Comparison of ENCODE assay signal across 8 cellular contexts in the genomic region with DNA sequence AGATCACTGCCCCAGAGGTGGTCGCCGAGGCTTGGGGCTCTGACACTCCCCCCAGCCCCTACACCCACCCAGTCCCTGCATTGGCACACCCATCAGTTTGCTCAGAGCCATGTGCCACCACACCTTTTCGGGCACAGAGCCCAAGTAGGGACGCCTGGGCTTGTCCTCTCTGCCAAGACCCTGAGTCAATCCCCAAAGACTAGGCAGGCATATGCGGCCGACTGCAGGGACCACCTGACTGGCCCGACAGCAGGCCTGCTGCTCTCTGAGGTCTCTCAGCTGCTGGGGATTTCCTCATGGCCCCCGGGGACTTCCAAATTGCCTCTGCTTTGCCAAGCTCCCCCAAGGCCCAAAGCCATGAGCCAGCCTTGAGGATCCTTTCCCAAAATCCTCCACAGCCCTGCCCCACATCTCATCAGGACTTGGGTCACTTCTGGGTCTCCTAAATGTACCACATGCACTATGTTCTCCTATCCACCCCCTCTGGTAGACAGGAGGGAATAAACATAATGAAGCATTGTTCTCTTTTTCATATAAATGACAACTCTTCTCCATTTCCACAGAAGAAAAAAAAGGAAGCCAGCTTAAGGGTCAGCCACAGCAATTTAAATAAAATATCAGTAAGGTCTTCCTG. TPM values are rescaled to one million over a fixed set of nuclear protein-coding genes. Genes with fewer than 3 reads are reported as not detected.
DNase-seq lines count a peak whose midpoint lies in the region; ATAC-seq and TF ChIP-seq lines count a peak whose summit lies in the region.

No MANE protein-coding gene starts in this region.

- no peaks in the 10 kb centered on the region for H3K9me3 ChIP-seq in BLaER1

- H3K9ac ChIP-seq in BLaER1, result peak overlapping the region; percentile 72

- peak overlapping the region; percentile 92 for H3K4me2 ChIP-seq in BLaER1

- H3K4me3 Mint-ChIP-seq in glutamatergic neuron (ENCODE audit: unreplicated experiment), result peak overlapping the region; percentile 48
- peak overlapping the region; percentile 85 for H3K4me3 Mint-ChIP-seq in stimulated activated memory B cell treated with anti-CD40 and anti-IgM and Interleukin-4, amounts not matched to agents 10 μg/mL and 1 μg/mL and 100 μg/mL, for 72 hours

- peaks cover 9% of the 10 kb centered on the region for H3K9me3 Mint-ChIP-seq in glutamatergic neuron (ENCODE audit: unreplicated experiment)
- no peaks in the 10 kb centered on the region for H3K9me3 Mint-ChIP-seq in stimulated activated memory B cell treated with anti-CD40 and anti-IgM and Interleukin-4, amounts not matched to agents 10 μg/mL and 1 μg/mL and 100 μg/mL, for 72 hours

- no peaks in the 10 kb centered on the region for H3K27me3 ChIP-seq in BLaER1

- H4K20me1 ChIP-seq in BLaER1, result peaks cover 14% of the 10 kb centered on the region; the same call in 1 of the 2 replicates

- H3K4me3 ChIP-seq in BLaER1, result peak overlapping the region; percentile 64
- peak overlapping the region; percentile 52 for H3K4me3 ChIP-seq in WI38 (ENCODE audit: low read depth, low read length)

- no peak for TF ChIP-seq CTCF in WI38 (IDR thresholded peaks at IDR 0.05; ENCODE audit: low read depth, low read length)
- TF ChIP-seq CTCF in glutamatergic neuron (IDR thresholded peaks at IDR 0.05; ENCODE audit: partially characterized antibody, unreplicated experiment), result no peak

- H3K36me3 ChIP-seq in BLaER1, result 0 out of 2 replicates have a peak, but pooled peaks cover 6% of the 10 kb centered on the region

- H3K27me3 Mint-ChIP-seq in glutamatergic neuron (ENCODE audit: unreplicated experiment), result peaks cover 19% of the 10 kb centered on the region
- no peaks in the 10 kb centered on the region for H3K27me3 Mint-ChIP-seq in stimulated activated memory B cell treated with anti-CD40 and anti-IgM and Interleukin-4, amounts not matched to agents 10 μg/mL and 1 μg/mL and 100 μg/mL, for 72 hours

- H3K4me1 Mint-ChIP-seq in glutamatergic neuron (ENCODE audit: low read depth, unreplicated experiment), result peaks cover 48% of the 10 kb centered on the region
- peaks cover 60% of the 10 kb centered on the region for H3K4me1 Mint-ChIP-seq in stimulated activated memory B cell treated with anti-CD40 and anti-IgM and Interleukin-4, amounts not matched to agents 10 μg/mL and 1 μg/mL and 100 μg/mL, for 72 hours

- H3K36me3 Mint-ChIP-seq in glutamatergic neuron (ENCODE audit: unreplicated experiment), result peaks cover 10% of the 10 kb centered on the region
- no peaks in the 10 kb centered on the region for H3K36me3 Mint-ChIP-seq in stimulated activated memory B cell treated with anti-CD40 and anti-IgM and Interleukin-4, amounts not matched to agents 10 μg/mL and 1 μg/mL and 100 μg/mL, for 72 hours

- H3K4me1 ChIP-seq in BLaER1, result peaks cover 72% of the 10 kb centered on the region

- ATAC-seq in GM21723 (IDR thresholded peaks at IDR 0.05; ENCODE audit: unreplicated experiment), result peak; percentile 14
- peak; percentile 69 for ATAC-seq in stimulated activated memory B cell treated with anti-CD40 and anti-IgM and Interleukin-4, amounts not matched to agents 10 μg/mL and 1 μg/mL and 100 μg/mL, for 72 hours
- ATAC-seq in GM19395 (IDR thresholded peaks at IDR 0.05; ENCODE audit: unreplicated experiment), result no peak
- ATAC-seq in HG03354 (IDR thresholded peaks at IDR 0.05; ENCODE audit: poor library complexity, severe bottlenecking, unreplicated experiment), result no peak

- peak overlapping the region; percentile 75 for H3K27ac ChIP-seq in BLaER1

- peak overlapping the region; percentile 92 for H3K27ac Mint-ChIP-seq in glutamatergic neuron (ENCODE audit: unreplicated experiment)
- H3K27ac Mint-ChIP-seq in stimulated activated memory B cell treated with anti-CD40 and anti-IgM and Interleukin-4, amounts not matched to agents 10 μg/mL and 1 μg/mL and 100 μg/mL, for 72 hours, result peak overlapping the region; percentile 97

- peak; percentile 76 for DNase-seq in glutamatergic neuron
- no peak for DNase-seq in NK-92 treated with Interleukin-12 subunit alpha and Interleukin-12 subunit beta, amount 100 ng/mL, for 24 hours (lab: John Stamatoyannopoulos, UW)

RNA-seq across cellular contexts. Expression of gene MYO18A, which starts 30.6 kb away (rescaled TPM):
- total RNA-seq in glutamatergic neuron (ENCODE audit: unreplicated experiment), result 465 TPM

Comparison
In these comparisons a context has a peak if more than half of its experiments do, and no peak if none do; other contexts are left out.
1. ATAC-seq: peak in GM21723 (single experiment) and stimulated activated memory B cell treated with anti-CD40 and anti-IgM and Interleukin-4, amounts not matched to agents 10 μg/mL and 1 μg/mL and 100 μg/mL, for 72 hours (single experiment); none in GM19395 (single experiment) and HG03354 (single experiment).